In the genomic region with DNA sequence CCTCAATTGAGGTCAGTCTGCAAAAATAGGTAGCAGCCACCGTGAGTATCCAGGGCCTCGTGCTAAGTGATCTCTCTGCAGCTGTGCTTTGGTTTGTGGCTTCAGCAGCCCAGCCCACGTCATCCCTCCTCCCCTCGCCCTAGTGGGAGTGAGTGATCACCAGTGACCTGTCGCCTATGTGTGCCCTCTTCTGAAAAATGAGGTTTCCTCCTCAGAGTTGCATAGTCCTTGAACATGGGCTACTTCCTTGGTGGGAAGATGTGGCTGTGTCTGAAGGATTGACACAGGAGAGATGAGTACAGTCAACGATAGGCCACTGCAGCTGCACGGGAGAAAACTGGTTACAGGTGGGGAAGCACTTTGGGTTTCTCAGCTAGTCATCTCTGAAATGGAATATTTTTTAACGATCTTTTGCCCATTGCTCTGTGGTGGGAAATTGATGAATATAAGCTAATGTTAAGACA, we compare ENCODE assay signal across 1 cellular context.
TF ChIP-seq lines count a peak whose summit lies in the region.

No MANE protein-coding gene starts in this region.

TF ChIP-seq in K562, 482 proteins besides CTCF, POLR2A, EP300 and RAD21 (continued from another document):
- TF ChIP-seq, protein P1, sequence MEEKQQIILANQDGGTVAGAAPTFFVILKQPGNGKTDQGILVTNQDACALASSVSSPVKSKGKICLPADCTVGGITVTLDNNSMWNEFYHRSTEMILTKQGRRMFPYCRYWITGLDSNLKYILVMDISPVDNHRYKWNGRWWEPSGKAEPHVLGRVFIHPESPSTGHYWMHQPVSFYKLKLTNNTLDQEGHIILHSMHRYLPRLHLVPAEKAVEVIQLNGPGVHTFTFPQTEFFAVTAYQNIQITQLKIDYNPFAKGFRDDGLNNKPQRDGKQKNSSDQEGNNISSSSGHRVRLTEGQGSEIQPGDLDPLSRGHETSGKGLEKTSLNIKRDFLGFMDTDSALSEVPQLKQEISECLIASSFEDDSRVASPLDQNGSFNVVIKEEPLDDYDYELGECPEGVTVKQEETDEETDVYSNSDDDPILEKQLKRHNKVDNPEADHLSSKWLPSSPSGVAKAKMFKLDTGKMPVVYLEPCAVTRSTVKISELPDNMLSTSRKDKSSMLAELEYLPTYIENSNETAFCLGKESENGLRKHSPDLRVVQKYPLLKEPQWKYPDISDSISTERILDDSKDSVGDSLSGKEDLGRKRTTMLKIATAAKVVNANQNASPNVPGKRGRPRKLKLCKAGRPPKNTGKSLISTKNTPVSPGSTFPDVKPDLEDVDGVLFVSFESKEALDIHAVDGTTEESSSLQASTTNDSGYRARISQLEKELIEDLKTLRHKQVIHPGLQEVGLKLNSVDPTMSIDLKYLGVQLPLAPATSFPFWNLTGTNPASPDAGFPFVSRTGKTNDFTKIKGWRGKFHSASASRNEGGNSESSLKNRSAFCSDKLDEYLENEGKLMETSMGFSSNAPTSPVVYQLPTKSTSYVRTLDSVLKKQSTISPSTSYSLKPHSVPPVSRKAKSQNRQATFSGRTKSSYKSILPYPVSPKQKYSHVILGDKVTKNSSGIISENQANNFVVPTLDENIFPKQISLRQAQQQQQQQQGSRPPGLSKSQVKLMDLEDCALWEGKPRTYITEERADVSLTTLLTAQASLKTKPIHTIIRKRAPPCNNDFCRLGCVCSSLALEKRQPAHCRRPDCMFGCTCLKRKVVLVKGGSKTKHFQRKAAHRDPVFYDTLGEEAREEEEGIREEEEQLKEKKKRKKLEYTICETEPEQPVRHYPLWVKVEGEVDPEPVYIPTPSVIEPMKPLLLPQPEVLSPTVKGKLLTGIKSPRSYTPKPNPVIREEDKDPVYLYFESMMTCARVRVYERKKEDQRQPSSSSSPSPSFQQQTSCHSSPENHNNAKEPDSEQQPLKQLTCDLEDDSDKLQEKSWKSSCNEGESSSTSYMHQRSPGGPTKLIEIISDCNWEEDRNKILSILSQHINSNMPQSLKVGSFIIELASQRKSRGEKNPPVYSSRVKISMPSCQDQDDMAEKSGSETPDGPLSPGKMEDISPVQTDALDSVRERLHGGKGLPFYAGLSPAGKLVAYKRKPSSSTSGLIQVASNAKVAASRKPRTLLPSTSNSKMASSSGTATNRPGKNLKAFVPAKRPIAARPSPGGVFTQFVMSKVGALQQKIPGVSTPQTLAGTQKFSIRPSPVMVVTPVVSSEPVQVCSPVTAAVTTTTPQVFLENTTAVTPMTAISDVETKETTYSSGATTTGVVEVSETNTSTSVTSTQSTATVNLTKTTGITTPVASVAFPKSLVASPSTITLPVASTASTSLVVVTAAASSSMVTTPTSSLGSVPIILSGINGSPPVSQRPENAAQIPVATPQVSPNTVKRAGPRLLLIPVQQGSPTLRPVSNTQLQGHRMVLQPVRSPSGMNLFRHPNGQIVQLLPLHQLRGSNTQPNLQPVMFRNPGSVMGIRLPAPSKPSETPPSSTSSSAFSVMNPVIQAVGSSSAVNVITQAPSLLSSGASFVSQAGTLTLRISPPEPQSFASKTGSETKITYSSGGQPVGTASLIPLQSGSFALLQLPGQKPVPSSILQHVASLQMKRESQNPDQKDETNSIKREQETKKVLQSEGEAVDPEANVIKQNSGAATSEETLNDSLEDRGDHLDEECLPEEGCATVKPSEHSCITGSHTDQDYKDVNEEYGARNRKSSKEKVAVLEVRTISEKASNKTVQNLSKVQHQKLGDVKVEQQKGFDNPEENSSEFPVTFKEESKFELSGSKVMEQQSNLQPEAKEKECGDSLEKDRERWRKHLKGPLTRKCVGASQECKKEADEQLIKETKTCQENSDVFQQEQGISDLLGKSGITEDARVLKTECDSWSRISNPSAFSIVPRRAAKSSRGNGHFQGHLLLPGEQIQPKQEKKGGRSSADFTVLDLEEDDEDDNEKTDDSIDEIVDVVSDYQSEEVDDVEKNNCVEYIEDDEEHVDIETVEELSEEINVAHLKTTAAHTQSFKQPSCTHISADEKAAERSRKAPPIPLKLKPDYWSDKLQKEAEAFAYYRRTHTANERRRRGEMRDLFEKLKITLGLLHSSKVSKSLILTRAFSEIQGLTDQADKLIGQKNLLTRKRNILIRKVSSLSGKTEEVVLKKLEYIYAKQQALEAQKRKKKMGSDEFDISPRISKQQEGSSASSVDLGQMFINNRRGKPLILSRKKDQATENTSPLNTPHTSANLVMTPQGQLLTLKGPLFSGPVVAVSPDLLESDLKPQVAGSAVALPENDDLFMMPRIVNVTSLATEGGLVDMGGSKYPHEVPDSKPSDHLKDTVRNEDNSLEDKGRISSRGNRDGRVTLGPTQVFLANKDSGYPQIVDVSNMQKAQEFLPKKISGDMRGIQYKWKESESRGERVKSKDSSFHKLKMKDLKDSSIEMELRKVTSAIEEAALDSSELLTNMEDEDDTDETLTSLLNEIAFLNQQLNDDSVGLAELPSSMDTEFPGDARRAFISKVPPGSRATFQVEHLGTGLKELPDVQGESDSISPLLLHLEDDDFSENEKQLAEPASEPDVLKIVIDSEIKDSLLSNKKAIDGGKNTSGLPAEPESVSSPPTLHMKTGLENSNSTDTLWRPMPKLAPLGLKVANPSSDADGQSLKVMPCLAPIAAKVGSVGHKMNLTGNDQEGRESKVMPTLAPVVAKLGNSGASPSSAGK (IDR thresholded peaks at IDR 0.05): peak; percentile 82
- TF ChIP-seq EWSR1 (IDR thresholded peaks at IDR 0.05; ENCODE audit: borderline replicate concordance, low read depth, partially characterized antibody): no peak
- TF ChIP-seq ELF2 (CRISPR knock-in tag; IDR thresholded peaks at IDR 0.05): no peak
TF ChIP-seq in K562: peak in this region for 21.
